Comparison of ENCODE assay signal across 19 cellular contexts in the genomic region with DNA sequence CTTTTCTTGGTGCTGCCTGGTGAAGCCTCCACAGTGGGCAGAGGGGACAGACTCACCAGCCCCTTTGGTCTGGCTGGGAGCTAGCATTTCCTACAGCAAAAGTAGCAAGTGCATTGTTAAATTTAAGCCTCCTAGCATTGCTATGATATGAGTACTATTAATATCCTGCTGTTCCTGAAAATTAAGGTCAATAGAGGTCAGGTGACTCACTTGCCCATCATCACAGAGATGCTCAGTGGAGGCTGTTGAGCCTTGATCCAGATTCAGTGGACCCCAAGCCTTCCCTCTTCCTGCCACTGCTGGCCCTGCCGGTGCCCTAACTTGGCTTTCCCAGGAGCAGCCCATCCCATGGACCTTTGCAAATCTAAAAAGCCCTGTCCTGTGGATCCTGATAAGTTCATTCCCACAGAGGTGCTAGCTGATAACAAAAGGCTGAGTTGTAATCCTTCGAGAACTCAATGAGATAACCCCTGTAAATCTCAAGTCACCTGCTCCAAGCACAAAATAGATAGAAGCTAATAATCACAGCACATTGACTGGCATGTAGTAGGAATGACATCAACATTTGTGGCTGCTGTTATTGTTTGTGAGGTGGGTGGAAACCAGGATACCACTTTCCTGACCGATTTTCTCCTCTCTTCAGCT.
DNase-seq lines count a peak whose midpoint lies in the region; FAIRE-seq and TF ChIP-seq lines count a peak whose summit lies in the region.
"Had no signal": no experiment of that assay in that cellular context is flagged by ENCODE, and none has a peak within 500 bp of the region (broad histone marks: within the 10 kb centered on the region; RNA-seq: fewer than 3 reads in every experiment).

No MANE protein-coding gene starts in this region.

- CTCF ChIA-PET in RWPE1 (lab: Yijun Ruan, JAX) = no interaction called here

- POLR2A ChIA-PET in RWPE1 (lab: Yijun Ruan, JAX; ENCODE audit: low non-redundant PET) = no interaction called here

- no peak for FAIRE-seq in GM19239 (lab: Jason Lieb, UNC)

- peak; percentile 15 for DNase-seq in Daoy (ENCODE audit: low read depth)
- DNase-seq in HS-5 (ENCODE audit: low read depth) = peak; percentile 36
- DNase-seq in RWPE1 (ENCODE audit: low spot score) = peak; percentile 36
- peak; percentile 5 for DNase-seq in iris pigment epithelial cell (ENCODE audit: low read depth)
- no peak for DNase-seq in activated naive CD4-positive, alpha-beta T cell treated with anti-CD3 and anti-CD28 coated beads, Interleukin-2, amount 50 U/mL, for 16 hours
- DNase-seq in GM19239 (ENCODE audit: insufficient read length, low spot score) = no peak
- no peak for DNase-seq in NCI-H526 treated with DMSO at 0.1 percent for 48 hours (lab: John Stamatoyannopoulos, UW)
- DNase-seq: COR-L47; H9; MM.1S; NCI-H1105 treated with DMSO at 0.1 percent for 48 hours; NCI-H1694 treated with DMSO at 0.1 percent for 48 hours; NCI-H345; NCI-H69; NK-92 treated with Interleukin-12 subunit alpha and Interleukin-12 subunit beta, amount 100 ng/mL, for 24 hours; RPMI8226 had no signal

- no peak for TF ChIP-seq CTCF in RWPE1 (conservative IDR thresholded peaks at IDR 0.05; ENCODE audit: low read depth)

- H3K27ac ChIP-seq in RWPE1 = no peak overlapping the region
- H3K27ac ChIP-seq: C4-2B, HL-60, KMS-11 had no signal

Comparison
In these comparisons a context has a peak if more than half of its experiments do, and no peak if none do; other contexts are left out.
1. DNase-seq: peak in Daoy (single experiment), HS-5 (single experiment), RWPE1 (single experiment) and iris pigment epithelial cell (single experiment); none in activated naive CD4-positive, alpha-beta T cell treated with anti-CD3 and anti-CD28 coated beads, Interleukin-2, amount 50 U/mL, for 16 hours (single experiment), GM19239 (single experiment) and NCI-H526 treated with DMSO at 0.1 percent for 48 hours (single experiment).